ENCODE assay signal across 13 cellular contexts in the genomic region with DNA sequence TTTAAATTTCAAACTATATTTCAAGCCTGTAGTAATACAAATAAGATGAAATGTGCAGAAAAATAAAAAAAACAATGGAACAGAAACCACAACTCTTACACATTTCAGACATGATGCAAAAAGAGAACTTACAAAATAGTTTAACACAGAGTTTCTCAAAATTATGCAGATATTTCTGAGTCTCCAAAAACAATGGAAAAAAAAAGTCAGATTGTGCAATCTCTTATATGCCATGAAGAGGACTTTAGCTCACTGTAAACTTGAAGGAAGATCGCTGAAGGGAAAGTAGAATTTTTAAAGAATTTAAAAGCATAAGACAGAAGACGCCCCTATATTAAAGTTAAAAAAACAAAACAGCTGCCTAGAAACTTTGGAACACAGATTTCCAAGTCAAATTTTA.
"Had no signal": no experiment of that assay in that cellular context is flagged by ENCODE, and none has a peak within 500 bp of the region (broad histone marks: within the 10 kb centered on the region; RNA-seq: fewer than 3 reads in every experiment).

No MANE protein-coding gene starts in this region.

- H3K4me3 ChIP-seq: esophagus muscularis mucosa, mucosa of descending colon, thoracic aorta had no signal

- H3K27ac Mint-ChIP-seq: nephron progenitor cell; stimulated activated naive CD8-positive, alpha-beta T cell treated with anti-CD3 and anti-CD28 coated beads, Interleukin-15, Interleukin-2, amounts not matched to agents 100 ng/mL and 50 ng/mL, for 24 hours had no signal

- H3K4me1 ChIP-seq: foreskin keratinocyte had no signal

- H3K4me3 Mint-ChIP-seq: nephron progenitor cell; stimulated activated naive CD8-positive, alpha-beta T cell treated with anti-CD3 and anti-CD28 coated beads, Interleukin-15, Interleukin-2, amounts not matched to agents 100 ng/mL and 50 ng/mL, for 24 hours had no signal

- ATAC-seq: activated naive CD4-positive, alpha-beta T cell treated with anti-CD3 and anti-CD28 coated beads, Interleukin-2, amount 50 U/mL, for 72 hours; foreskin keratinocyte; left lobe of liver; mucosa of descending colon had no signal

- H3K27ac ChIP-seq: esophagus muscularis mucosa, foreskin keratinocyte, thoracic aorta had no signal

- H3K4me1 Mint-ChIP-seq: nephron progenitor cell had no signal

- H3K27me3 Mint-ChIP-seq: stimulated activated naive CD8-positive, alpha-beta T cell treated with anti-CD3 and anti-CD28 coated beads, Interleukin-15, Interleukin-2, amounts not matched to agents 100 ng/mL and 50 ng/mL, for 24 hours had no signal

- DNase-seq: activated CD4-positive, CD25-positive, alpha-beta regulatory T cell treated with anti-CD3 and anti-CD28 coated beads, Interleukin-2, amount 50 U/mL, for 72 hours; foreskin keratinocyte; islet precursor cell; mammary epithelial cell; mucosa of descending colon; nephron progenitor cell; stimulated activated CD4-positive, alpha-beta T cell treated with anti-CD3 and anti-CD28 coated beads, Interleukin-4, amount 100 ng/mL, for 1 hour; stimulated activated CD8-positive, alpha-beta memory T cell treated with anti-CD3 and anti-CD28 coated beads, Interleukin-4, amount 100 ng/mL, for 48 hours had no signal

- H3K9me3 ChIP-seq: esophagus muscularis mucosa, mucosa of descending colon, thoracic aorta had no signal

- H3K27me3 ChIP-seq: esophagus muscularis mucosa, foreskin keratinocyte had no signal
